ENCODE assay signal across 16 cellular contexts in genomic region chr1:157495285-157495684, GRCh38. TPM values are rescaled to one million over a fixed set of nuclear protein-coding genes. Genes with fewer than 3 reads are reported as not detected.
A peak's percentile ranks its signal among the peaks of the same experiment; 100 is the strongest.
DNase-seq lines count a peak whose midpoint lies in the region; ATAC-seq and TF ChIP-seq lines count a peak whose summit lies in the region.
"Had no signal": no experiment of that assay in that cellular context is flagged by ENCODE, and none has a peak within 500 bp of the region (broad histone marks: within the 10 kb centered on the region; RNA-seq: fewer than 3 reads in every experiment).

No MANE protein-coding gene starts in this region.

- TF ChIP-seq CTCF in KMS-11 (conservative IDR thresholded peaks at IDR 0.05; ENCODE audit: low read depth, low read length) (no peak), gastrocnemius medialis (IDR thresholded peaks at IDR 0.05 in 4 of 5, conservative IDR thresholded peaks at IDR 0.05 in 1 of 5) (no peak)

- H3K4me1 ChIP-seq in KMS-11 (ENCODE audit: low read depth, poor library complexity, severe bottlenecking) (peaks cover 50% of the 10 kb centered on the region), gastrocnemius medialis (no peaks in the 10 kb centered on the region)

- ATAC-seq in stimulated activated memory B cell treated with anti-CD40 and anti-IgM and Interleukin-4, amounts not matched to agents 10 μg/mL and 1 μg/mL and 100 μg/mL, for 72 hours = no peak
- ATAC-seq in gastrocnemius medialis = no peak

- no peak overlapping the region for H3K4me3 Mint-ChIP-seq in stimulated activated memory B cell treated with anti-CD40 and anti-IgM and Interleukin-4, amounts not matched to agents 10 μg/mL and 1 μg/mL and 100 μg/mL, for 72 hours
- H3K4me3 Mint-ChIP-seq: CD4-positive, alpha-beta memory T cell; T-helper 17 cell had no signal

- no peaks in the 10 kb centered on the region for H3K36me3 Mint-ChIP-seq in stimulated activated memory B cell treated with anti-CD40 and anti-IgM and Interleukin-4, amounts not matched to agents 10 μg/mL and 1 μg/mL and 100 μg/mL, for 72 hours
- H3K36me3 Mint-ChIP-seq: CD4-positive, alpha-beta memory T cell had no signal

- TF ChIP-seq POLR2A in gastrocnemius medialis (IDR thresholded peaks at IDR 0.05) = no peak

- intact Hi-C loops in gastrocnemius medialis (cut with DNase I; ENCODE audit: low total_unique reads) = no loop called here

- DNase-seq in DMS53 (lab: John Stamatoyannopoulos, UW) (peak; percentile 86), NCI-H510A treated with DMSO at 0.1 percent for 48 hours (lab: John Stamatoyannopoulos, UW) (peak; percentile 72), SHP77 treated with DMSO at 0.1 percent for 48 hours (lab: John Stamatoyannopoulos, UW) (peak; percentile 63), gastrocnemius medialis (no peak), OCI-M1 (lab: John Stamatoyannopoulos, UW) (no peak)
- DNase-seq: GF-D8, T1000 had no signal

- H3K27ac Mint-ChIP-seq in stimulated activated memory B cell treated with anti-CD40 and anti-IgM and Interleukin-4, amounts not matched to agents 10 μg/mL and 1 μg/mL and 100 μg/mL, for 72 hours = no peak overlapping the region
- H3K27ac Mint-ChIP-seq: CD4-positive, alpha-beta memory T cell; T-helper 17 cell had no signal

- peaks cover 39% of the 10 kb centered on the region for H3K4me1 Mint-ChIP-seq in stimulated activated memory B cell treated with anti-CD40 and anti-IgM and Interleukin-4, amounts not matched to agents 10 μg/mL and 1 μg/mL and 100 μg/mL, for 72 hours

- in situ Hi-C loops in gastrocnemius medialis (cut with MboI; ENCODE audit: low sequenced_read_pairs in 4 of 4) = loop anchor here (10.0 to 25.0 kb wide), 3 partner anchors 130 to 308 kb away; no protein-coding TSS in a partner anchor

- H3K27ac ChIP-seq in KMS-11 = peak overlapping the region; percentile 14; the same call in 1 of the 2 replicates
- H3K27ac ChIP-seq in gastrocnemius medialis = no peak overlapping the region

- H3K9ac ChIP-seq in KMS-11 = no peak overlapping the region
- H3K9ac ChIP-seq: SK-N-SH had no signal

- H3K4me3 ChIP-seq in KMS-11 (IDR thresholded peaks at IDR 0.05; ENCODE audit: insufficient read depth, low read depth, low read length) = no peak overlapping the region
- no peak overlapping the region for H3K4me3 ChIP-seq in gastrocnemius medialis

- H3K9me3 Mint-ChIP-seq in stimulated activated memory B cell treated with anti-CD40 and anti-IgM and Interleukin-4, amounts not matched to agents 10 μg/mL and 1 μg/mL and 100 μg/mL, for 72 hours = no peaks in the 10 kb centered on the region
- H3K9me3 Mint-ChIP-seq: CD4-positive, alpha-beta memory T cell had no signal

- H3K9me3 ChIP-seq in gastrocnemius medialis = no peaks in the 10 kb centered on the region
- H3K9me3 ChIP-seq: SK-N-SH had no signal

- H3K27me3 ChIP-seq in KMS-11 (ENCODE audit: insufficient read depth, low read depth) (no peaks in the 10 kb centered on the region), gastrocnemius medialis (no peaks in the 10 kb centered on the region)

- no peaks in the 10 kb centered on the region for H4K20me1 ChIP-seq in KMS-11 (ENCODE audit: insufficient read depth)

- H3K4me2 ChIP-seq in KMS-11 = peak overlapping the region; percentile 30
- H3K4me2 ChIP-seq: SK-N-SH had no signal

- H2AFZ ChIP-seq in KMS-11 (ENCODE audit: low read depth) = peak overlapping the region; percentile 21; the same call in 1 of the 2 replicates

- no peaks in the 10 kb centered on the region for H3K36me3 ChIP-seq in KMS-11 (ENCODE audit: insufficient read depth)
- H3K36me3 ChIP-seq in gastrocnemius medialis = no peaks in the 10 kb centered on the region

- no peaks in the 10 kb centered on the region for H3K79me2 ChIP-seq in KMS-11 (ENCODE audit: insufficient read depth, low read depth)

- no peaks in the 10 kb centered on the region for H3K27me3 Mint-ChIP-seq in stimulated activated memory B cell treated with anti-CD40 and anti-IgM and Interleukin-4, amounts not matched to agents 10 μg/mL and 1 μg/mL and 100 μg/mL, for 72 hours

RNA-seq across cellular contexts. Expression of gene FCRL5, which starts 57.0 kb away (rescaled TPM):
- total RNA-seq in gastrocnemius medialis = not detected
- total RNA-seq: A673; Caco-2; CD4-positive, alpha-beta memory T cell; H4; HT-29 had no signal

Comparison
In these comparisons a context has a peak if more than half of its experiments do, and no peak if none do; other contexts are left out.
1. DNase-seq: peak in DMS53 (single experiment), NCI-H510A treated with DMSO at 0.1 percent for 48 hours (single experiment) and SHP77 treated with DMSO at 0.1 percent for 48 hours (single experiment); none in gastrocnemius medialis (0 of 2) and OCI-M1 (single experiment).